ENCODE assay signal across 8 cellular contexts in genomic region chr4:70902577-70903281, GRCh38. TPM values are rescaled to one million over a fixed set of nuclear protein-coding genes. Genes with fewer than 3 reads are reported as not detected.
DNase-seq lines count a peak whose midpoint lies in the region; ATAC-seq and TF ChIP-seq lines count a peak whose summit lies in the region.

No MANE protein-coding gene starts in this region.

- TF ChIP-seq CTCF in thyroid gland (IDR thresholded peaks at IDR 0.05), result no peak

- DNase-seq in Daoy (ENCODE audit: low read depth), result peak; percentile 17
- no peak for DNase-seq in effector memory CD4-positive, alpha-beta T cell
- DNase-seq in memory B cell (ENCODE audit: low spot score in 2 of 2), result peak in 1 of 2 donors; percentile 11
- DNase-seq in thyroid gland, result peak; percentile 44 to 46
- DNase-seq in NCI-H1048 (lab: John Stamatoyannopoulos, UW), result no peak

- H3K27ac ChIP-seq in effector memory CD4-positive, alpha-beta T cell (ENCODE audit: insufficient read depth, low read length, poor library complexity, severe bottlenecking), result peak overlapping the region; percentile 66
- peak overlapping the region; percentile 46 to 88 (median 81) for H3K27ac ChIP-seq in thyroid gland

- WGBS in thyroid gland, 2 donors, result 1% methylated on average over 32 to 34 of the region's 48 CpGs

- peak overlapping the region; percentile 88 for H3K4me3 ChIP-seq in effector memory CD4-positive, alpha-beta T cell (ENCODE audit: insufficient read depth, low read depth, low read length, poor library complexity, severe bottlenecking)
- peak overlapping the region; percentile 68 to 74 (median 70) for H3K4me3 ChIP-seq in thyroid gland (replicated peaks in 1 of 3)

- no peak for TF ChIP-seq POLR2A in thyroid gland (IDR thresholded peaks at IDR 0.05)

- H3K9me3 ChIP-seq in effector memory CD4-positive, alpha-beta T cell (ENCODE audit: control insufficient read depth, low read length), result no peaks in the 10 kb centered on the region
- H3K9me3 ChIP-seq in thyroid gland, result no peaks in the 10 kb centered on the region

- H3K27me3 ChIP-seq in effector memory CD4-positive, alpha-beta T cell (replicated peaks; ENCODE audit: control insufficient read depth, insufficient read depth, low read length, poor library complexity, severe bottlenecking), result no peaks in the 10 kb centered on the region
- no peaks in the 10 kb centered on the region for H3K27me3 ChIP-seq in thyroid gland

- H3K4me1 Mint-ChIP-seq in T-helper 1 cell treated with Interleukin-12 subunit alpha and Interleukin-12 subunit beta and Interleukin-4 antibody, amounts not matched to agents 30 μg/mL and 1 μg/mL, for 36 hours (ENCODE audit: low read depth), result peaks cover 18% of the 10 kb centered on the region
- peaks cover 18% of the 10 kb centered on the region for H3K4me1 Mint-ChIP-seq in memory B cell

- no peaks in the 10 kb centered on the region for H3K36me3 ChIP-seq in effector memory CD4-positive, alpha-beta T cell (ENCODE audit: control insufficient read depth, insufficient read depth, low read length)
- no peaks in the 10 kb centered on the region for H3K36me3 ChIP-seq in thyroid gland

- intact Hi-C loops in thyroid gland (cut with DNase I), result no loop called here

- ATAC-seq in GM19397 (IDR thresholded peaks at IDR 0.05; ENCODE audit: unreplicated experiment), result peak; percentile 46
- peak; percentile 47 for ATAC-seq in HG03439 (IDR thresholded peaks at IDR 0.05; ENCODE audit: unreplicated experiment)
- ATAC-seq in memory B cell (ENCODE audit: low read depth), result peak; percentile 57

- H3K4me1 ChIP-seq in effector memory CD4-positive, alpha-beta T cell (ENCODE audit: control insufficient read depth, insufficient read depth, low read length, poor library complexity, severe bottlenecking), result peaks cover 7% of the 10 kb centered on the region
- peaks cover 0 to 4% of the 10 kb centered on the region in 2 donors for H3K4me1 ChIP-seq in thyroid gland

- H3K9me3 Mint-ChIP-seq in T-helper 1 cell treated with Interleukin-12 subunit alpha and Interleukin-12 subunit beta and Interleukin-4 antibody, amounts not matched to agents 30 μg/mL and 1 μg/mL, for 36 hours, result no peaks in the 10 kb centered on the region
- H3K9me3 Mint-ChIP-seq in memory B cell, result no peaks in the 10 kb centered on the region

- peak overlapping the region; percentile 81 for H3K27ac Mint-ChIP-seq in T-helper 1 cell treated with Interleukin-12 subunit alpha and Interleukin-12 subunit beta and Interleukin-4 antibody, amounts not matched to agents 30 μg/mL and 1 μg/mL, for 36 hours
- peak overlapping the region; percentile 90 for H3K27ac Mint-ChIP-seq in memory B cell

- H3K4me3 Mint-ChIP-seq in T-helper 1 cell treated with Interleukin-12 subunit alpha and Interleukin-12 subunit beta and Interleukin-4 antibody, amounts not matched to agents 30 μg/mL and 1 μg/mL, for 36 hours, result peak overlapping the region; percentile 98
- peak overlapping the region; percentile 100 for H3K4me3 Mint-ChIP-seq in memory B cell

- H3K27me3 Mint-ChIP-seq in T-helper 1 cell treated with Interleukin-12 subunit alpha and Interleukin-12 subunit beta and Interleukin-4 antibody, amounts not matched to agents 30 μg/mL and 1 μg/mL, for 36 hours (ENCODE audit: low read depth), result no peaks in the 10 kb centered on the region
- no peaks in the 10 kb centered on the region for H3K27me3 Mint-ChIP-seq in memory B cell

- peaks cover 13% of the 10 kb centered on the region for H3K36me3 Mint-ChIP-seq in T-helper 1 cell treated with Interleukin-12 subunit alpha and Interleukin-12 subunit beta and Interleukin-4 antibody, amounts not matched to agents 30 μg/mL and 1 μg/mL, for 36 hours (ENCODE audit: low read depth)
- peaks cover 7% of the 10 kb centered on the region for H3K36me3 Mint-ChIP-seq in memory B cell

RNA-seq across cellular contexts. Expression of gene MOB1B, which starts 0.6 kb away (rescaled TPM):
- 3.0 and 5.0 TPM in 2 replicates for total RNA-seq in Daoy (2014; rRNA removed; shearing (Covaris generic))
- 10 to 100 TPM; 24.1 to 33.9 (median 29.6) TPM for total RNA-seq in thyroid gland

Comparison
In these comparisons a context has a peak if more than half of its experiments do, and no peak if none do; other contexts are left out.
1. DNase-seq: peak in Daoy (single experiment) and thyroid gland (2 of 2); none in effector memory CD4-positive, alpha-beta T cell (0 of 3) and NCI-H1048 (single experiment).
2. Peak in every context shown above with its lines, with median percentiles within 50 percentile points of each other: ATAC-seq.